8 cellular contexts compared by ENCODE assay signal in the genomic region with DNA sequence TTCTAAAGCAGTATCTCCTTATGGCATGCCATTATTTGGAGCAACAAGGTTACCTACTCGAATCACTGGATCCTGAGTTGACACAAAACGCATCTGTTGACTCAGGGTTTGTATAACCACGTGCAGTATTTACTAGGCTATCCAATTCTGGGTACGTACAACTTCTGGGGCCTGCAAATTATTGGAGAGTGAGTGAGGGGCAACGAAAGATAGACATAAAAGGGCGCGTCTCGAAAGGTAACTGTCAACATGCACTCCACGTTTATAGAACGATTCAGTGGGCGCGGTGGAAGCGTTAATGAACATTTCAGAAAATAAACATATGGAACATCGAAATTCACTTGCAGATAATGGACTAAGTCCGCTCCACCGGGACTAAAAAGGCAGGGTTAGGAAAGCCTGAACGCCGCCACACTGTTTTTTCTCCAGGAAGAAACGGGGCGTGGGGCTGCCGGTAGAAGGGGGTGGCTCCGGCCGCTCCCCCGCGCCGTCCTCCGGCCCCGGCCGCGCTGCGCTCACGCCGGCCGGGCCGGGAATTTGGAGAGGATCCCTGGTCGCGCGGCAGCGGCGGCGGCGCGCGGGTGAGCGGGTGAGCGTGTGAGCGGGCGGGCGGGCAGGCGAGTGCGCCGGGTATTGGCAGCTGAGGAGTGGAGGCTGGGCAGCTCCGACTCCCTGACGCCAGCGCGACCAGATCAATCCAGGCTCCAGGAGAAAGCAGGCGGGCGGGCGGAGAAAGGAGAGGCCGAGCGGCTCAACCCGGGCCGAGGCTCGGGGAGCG. TPM values are rescaled to one million over a fixed set of nuclear protein-coding genes. Genes with fewer than 3 reads are reported as not detected.
DNase-seq lines count a peak whose midpoint lies in the region; ATAC-seq and TF ChIP-seq lines count a peak whose summit lies in the region.

A gene (plus strand): TSS at position 690 of the 778 bp plus-strand sequence. CDS start 32,761 bp downstream, outside the sequence.

- DNase-seq in CD4-positive, alpha-beta T cell: peak in 3 of 10 experiments; percentile 17 to 35 (median 35)
- peak; percentile 33 for DNase-seq in NOMO-1 treated with dmso at 0.1 percent for 144 hours (lab: John Stamatoyannopoulos, UW; ENCODE audit: unreplicated experiment)
- peak; percentile 43 for DNase-seq in activated naive CD4-positive, alpha-beta T cell treated with anti-CD3 and anti-CD28 coated beads, Interleukin-2, amount 50 U/mL, for 16 hours

- H3F3A ChIP-seq in neural cell (ENCODE audit: insufficient read depth, low read length, poor library complexity, severe bottlenecking): no peaks in the 10 kb centered on the region

- no peaks in the 10 kb centered on the region for H3K9me3 Mint-ChIP-seq in CD4-positive, alpha-beta T cell

- H3K79me2 ChIP-seq in neural cell (replicated peaks; ENCODE audit: insufficient read depth, low read length): peaks cover 35% of the 10 kb centered on the region

- no peaks in the 10 kb centered on the region for H3K9me2 ChIP-seq in neural cell (ENCODE audit: insufficient read depth, low read length)

- H3K9ac ChIP-seq in neural cell (ENCODE audit: low read length): peak within 1 kb of the TSS; percentile 86

- peak within 1 kb of the TSS; percentile 70 for H2AFZ ChIP-seq in neural cell (ENCODE audit: low read depth, low read length)

- H3K4me1 ChIP-seq in gastroesophageal sphincter: peaks cover 0 to 46% (median 10%) of the 10 kb centered on the region in 3 donors
- H3K4me1 ChIP-seq in thymus (ENCODE audit: control insufficient read depth, insufficient read depth, low read length): no peaks in the 10 kb centered on the region

- peaks cover 5% of the 10 kb centered on the region for H3K36me3 Mint-ChIP-seq in CD4-positive, alpha-beta T cell (ENCODE audit: low read depth)

- POLR2A ChIA-PET in CD4-positive, alpha-beta T cell (lab: Charles Lee): no interaction called here

- no peaks in the 10 kb centered on the region for H3K9me3 ChIP-seq in CD4-positive, alpha-beta T cell (ENCODE audit: control insufficient read depth, low read length)
- H3K9me3 ChIP-seq in gastroesophageal sphincter (no peaks in the 10 kb centered on the region), neural cell (ENCODE audit: low read length) (no peaks in the 10 kb centered on the region), thymus (ENCODE audit: control insufficient read depth) (no peaks in the 10 kb centered on the region)

- H3K4me3 Mint-ChIP-seq in CD4-positive, alpha-beta T cell: peak within 1 kb of the TSS; percentile 98

- H3K4me1 Mint-ChIP-seq in CD4-positive, alpha-beta T cell (ENCODE audit: low read depth): peaks cover 8% of the 10 kb centered on the region

- H3K27me3 Mint-ChIP-seq in CD4-positive, alpha-beta T cell: no peaks in the 10 kb centered on the region

- peak within 1 kb of the TSS; percentile 100 for H3K4me2 ChIP-seq in neural cell (ENCODE audit: low read length)

- intact Hi-C loops in CD4-positive, alpha-beta T cell (cut with DNase I, micrococcal nuclease): loop anchor here (2.0 to 10.0 kb wide), 5 partner anchors 135 to 693 kb away; a partner anchor contains a TSS

- no peak for TF ChIP-seq RAD21 in neural cell (conservative IDR thresholded peaks at IDR 0.05)

- TF ChIP-seq EP300 in gastroesophageal sphincter (IDR thresholded peaks at IDR 0.05): no peak
- TF ChIP-seq EP300 in neural cell (conservative IDR thresholded peaks at IDR 0.05; ENCODE audit: poor library complexity, severe bottlenecking): no peak

- no peak within 1 kb of the TSS for H3K27ac ChIP-seq in CD4-positive, alpha-beta T cell (ENCODE audit: low read depth, low read length)
- H3K27ac ChIP-seq in gastroesophageal sphincter (peak within 1 kb of the TSS; percentile 91 to 100 (median 98)), neural cell (ENCODE audit: low read length) (peak within 1 kb of the TSS; percentile 93), thymus (ENCODE audit: low read depth) (peak within 1 kb of the TSS; percentile 97)

- no peaks in the 10 kb centered on the region for H4K20me1 ChIP-seq in neural cell (ENCODE audit: insufficient read depth)

- no peak for TF ChIP-seq CTCF in CD4-positive, alpha-beta T cell (IDR thresholded peaks at IDR 0.05)
- peak in 1 of 4 experiments; percentile 8 for TF ChIP-seq CTCF in gastroesophageal sphincter (IDR thresholded peaks at IDR 0.05)
- no peak for TF ChIP-seq CTCF in neural cell (IDR thresholded peaks at IDR 0.05; ENCODE audit: poor library complexity, severe bottlenecking)

- H3K36me3 ChIP-seq in gastroesophageal sphincter (no peaks in the 10 kb centered on the region), neural cell (ENCODE audit: insufficient read depth, low read length) (no peaks in the 10 kb centered on the region), thymus (ENCODE audit: control insufficient read depth, insufficient read depth) (no peaks in the 10 kb centered on the region)

- H3K4me3 ChIP-seq in gastroesophageal sphincter (peak within 1 kb of the TSS; percentile 90 to 99), neural cell (ENCODE audit: low read length) (peak within 1 kb of the TSS; percentile 83), thymus (ENCODE audit: low read length) (peak within 1 kb of the TSS; percentile 96)

- H3K27ac Mint-ChIP-seq in CD4-positive, alpha-beta T cell: peak within 1 kb of the TSS; percentile 88

- TF ChIP-seq POLR2A in gastroesophageal sphincter (IDR thresholded peaks at IDR 0.05): peak; percentile 68 to 85

- WGBS in gastroesophageal sphincter (ENCODE audit: low coverage in 1 of 2), 2 donors: 1% methylated on average over 12 to 15 of the region's 65 CpGs
- WGBS in thymus: under 1% methylated on average over 65 of the region's 65 CpGs

- CTCF ChIA-PET in CD4-positive, alpha-beta T cell (lab: Charles Lee): interaction anchor here (0.6 kb wide), 1 partner anchor 140 kb away, joined by 3 read pairs; no protein-coding TSS in a partner anchor

- H3K27me3 ChIP-seq in CD4-positive, alpha-beta T cell (ENCODE audit: control insufficient read depth, insufficient read depth, low read length): peaks cover 16% of the 10 kb centered on the region
- no peaks in the 10 kb centered on the region for H3K27me3 ChIP-seq in gastroesophageal sphincter
- no peaks in the 10 kb centered on the region for H3K27me3 ChIP-seq in neural cell (ENCODE audit: insufficient read depth, low read depth, low read length)
- H3K27me3 ChIP-seq in thymus (ENCODE audit: control insufficient read depth, insufficient read depth): no peaks in the 10 kb centered on the region

- ATAC-seq in CD4-positive, alpha-beta T cell (ENCODE audit: poor library complexity): peak; percentile 57
- ATAC-seq in GM19372 (IDR thresholded peaks at IDR 0.05; ENCODE audit: low read depth, unreplicated experiment): peak; percentile 40
- ATAC-seq in HG03460 (IDR thresholded peaks at IDR 0.05; ENCODE audit: unreplicated experiment): peak; percentile 51
- peak; percentile 92 for ATAC-seq in gastroesophageal sphincter

TF ChIP-seq in neural cell, 6 proteins besides CTCF, POLR2A, EP300 and RAD21:
- TF ChIP-seq, protein P1, sequence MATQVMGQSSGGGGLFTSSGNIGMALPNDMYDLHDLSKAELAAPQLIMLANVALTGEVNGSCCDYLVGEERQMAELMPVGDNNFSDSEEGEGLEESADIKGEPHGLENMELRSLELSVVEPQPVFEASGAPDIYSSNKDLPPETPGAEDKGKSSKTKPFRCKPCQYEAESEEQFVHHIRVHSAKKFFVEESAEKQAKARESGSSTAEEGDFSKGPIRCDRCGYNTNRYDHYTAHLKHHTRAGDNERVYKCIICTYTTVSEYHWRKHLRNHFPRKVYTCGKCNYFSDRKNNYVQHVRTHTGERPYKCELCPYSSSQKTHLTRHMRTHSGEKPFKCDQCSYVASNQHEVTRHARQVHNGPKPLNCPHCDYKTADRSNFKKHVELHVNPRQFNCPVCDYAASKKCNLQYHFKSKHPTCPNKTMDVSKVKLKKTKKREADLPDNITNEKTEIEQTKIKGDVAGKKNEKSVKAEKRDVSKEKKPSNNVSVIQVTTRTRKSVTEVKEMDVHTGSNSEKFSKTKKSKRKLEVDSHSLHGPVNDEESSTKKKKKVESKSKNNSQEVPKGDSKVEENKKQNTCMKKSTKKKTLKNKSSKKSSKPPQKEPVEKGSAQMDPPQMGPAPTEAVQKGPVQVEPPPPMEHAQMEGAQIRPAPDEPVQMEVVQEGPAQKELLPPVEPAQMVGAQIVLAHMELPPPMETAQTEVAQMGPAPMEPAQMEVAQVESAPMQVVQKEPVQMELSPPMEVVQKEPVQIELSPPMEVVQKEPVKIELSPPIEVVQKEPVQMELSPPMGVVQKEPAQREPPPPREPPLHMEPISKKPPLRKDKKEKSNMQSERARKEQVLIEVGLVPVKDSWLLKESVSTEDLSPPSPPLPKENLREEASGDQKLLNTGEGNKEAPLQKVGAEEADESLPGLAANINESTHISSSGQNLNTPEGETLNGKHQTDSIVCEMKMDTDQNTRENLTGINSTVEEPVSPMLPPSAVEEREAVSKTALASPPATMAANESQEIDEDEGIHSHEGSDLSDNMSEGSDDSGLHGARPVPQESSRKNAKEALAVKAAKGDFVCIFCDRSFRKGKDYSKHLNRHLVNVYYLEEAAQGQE (IDR thresholded peaks at IDR 0.05; ENCODE audit: borderline replicate concordance): peak; percentile 36
- peak; percentile 58 for TF ChIP-seq MXI1 (conservative IDR thresholded peaks at IDR 0.05; ENCODE audit: poor library complexity, severe bottlenecking)
- no peak for TF ChIP-seq SMC3 (conservative IDR thresholded peaks at IDR 0.05; ENCODE audit: poor library complexity)
- peak; percentile 48 for TF ChIP-seq TAF1 (IDR thresholded peaks at IDR 0.05; ENCODE audit: low read depth)
- TF ChIP-seq EZH2 (IDR thresholded peaks at IDR 0.05; ENCODE audit: borderline replicate concordance, insufficient read depth, low read length, poor library complexity, severe bottlenecking): no peak
- peak; percentile 78 for TF ChIP-seq POLR2AphosphoS5 (IDR thresholded peaks at IDR 0.05)

RNA-seq across cellular contexts. Expression of the gene that starts here (rescaled TPM):
- 10 to 100 TPM in 1 of 2 experiments, 1 to 10 TPM in 1; 9.7 to 11.5 TPM for total RNA-seq in CD4-positive, alpha-beta T cell
- total RNA-seq in gastroesophageal sphincter: 10 to 100 TPM; 26.3 to 37.8 (median 29.2) TPM
- polyA plus RNA-seq in neural cell (26.8 and 31.7 TPM in 2 replicates), thymus (6.8 TPM)
- polyA minus RNA-seq in neural cell: 25.3 and 49.1 TPM in 2 replicates

Comparison
In these comparisons a context has a peak if more than half of its experiments do, and no peak if none do; other contexts are left out.
1. ATAC-seq: peak in every context shown above with its lines; median percentile 92 in gastroesophageal sphincter; 57 in CD4-positive, alpha-beta T cell; 51 in HG03460; 40 in GM19372.